Comparison of ENCODE assay signal across 8 cellular contexts in the genomic region with DNA sequence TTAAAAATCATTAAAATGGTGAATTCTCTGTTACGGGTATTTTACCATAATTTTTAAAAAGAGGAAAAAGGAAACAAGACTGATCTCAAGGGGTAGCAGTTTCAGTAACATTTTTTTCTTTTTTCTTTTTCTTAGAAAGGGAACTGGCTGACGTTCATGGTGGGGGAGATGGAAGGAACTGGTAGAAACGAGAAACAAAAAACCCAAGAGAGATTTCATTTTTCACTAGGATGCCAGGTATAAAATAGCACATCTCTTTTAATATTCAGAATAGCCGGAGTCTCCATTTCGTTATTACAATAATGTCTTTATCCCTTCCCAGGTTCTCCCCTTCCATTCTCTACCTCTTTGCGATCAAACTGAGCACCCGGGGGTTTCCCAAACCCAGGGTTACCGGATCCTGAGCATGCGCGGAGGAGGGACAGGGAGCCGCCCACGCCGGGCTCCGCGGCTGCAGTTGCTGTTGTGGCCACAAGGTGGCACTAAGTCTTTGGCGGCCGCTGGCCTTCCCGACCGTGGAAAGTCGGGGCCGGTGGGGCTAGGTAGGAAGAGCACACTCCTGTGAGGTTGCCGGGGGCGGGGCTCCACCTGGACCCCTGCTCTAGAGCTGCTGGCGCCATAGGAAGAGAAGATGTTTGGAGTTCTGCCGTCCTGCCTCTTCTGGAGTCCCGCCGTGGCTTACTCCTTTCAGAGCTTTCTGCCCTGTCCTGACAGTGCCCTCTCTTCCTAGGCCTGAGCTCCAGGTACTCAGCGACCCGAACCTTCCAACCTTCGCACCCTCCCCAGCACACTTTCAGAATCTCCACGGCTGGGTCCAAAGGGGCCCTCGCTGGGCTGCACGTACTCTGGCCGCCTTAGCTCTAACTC.
DNase-seq lines count a peak whose midpoint lies in the region; ATAC-seq and TF ChIP-seq lines count a peak whose summit lies in the region.

No MANE protein-coding gene starts in this region.

- H3K36me3 Mint-ChIP-seq in T-helper 17 cell (ENCODE audit: low read depth): peaks cover 5% of the 10 kb centered on the region

- no peaks in the 10 kb centered on the region for H3K36me3 ChIP-seq in rectal smooth muscle tissue (ENCODE audit: control insufficient read depth, insufficient read depth, low read length)
- H3K36me3 ChIP-seq in vagina: no peaks in the 10 kb centered on the region

- no peaks in the 10 kb centered on the region for H3K9me3 ChIP-seq in T-helper 17 cell (ENCODE audit: control insufficient read depth, low read length, poor library complexity, severe bottlenecking)
- H3K9me3 ChIP-seq in vagina: no peaks in the 10 kb centered on the region

- ATAC-seq in T-helper 17 cell: peak; percentile 97

- no peak overlapping the region for H3K27ac ChIP-seq in rectal smooth muscle tissue (ENCODE audit: low read depth, low read length)
- no peak overlapping the region for H3K27ac ChIP-seq in vagina

- no peaks in the 10 kb centered on the region for H3K4me1 ChIP-seq in rectal smooth muscle tissue (ENCODE audit: control insufficient read depth, insufficient read depth, low read length)
- no peaks in the 10 kb centered on the region for H3K4me1 ChIP-seq in vagina

- peak overlapping the region; percentile 46 for H3K4me3 ChIP-seq in rectal smooth muscle tissue (ENCODE audit: low read length)
- H3K4me3 ChIP-seq in vagina: peak overlapping the region; percentile 23 to 27

- H3K27me3 Mint-ChIP-seq in T-helper 17 cell: peaks cover 6% of the 10 kb centered on the region

- intact Hi-C loops in vagina (cut with DNase I): no loop called here

- TF ChIP-seq POLR2A in vagina (IDR thresholded peaks at IDR 0.05): no peak

- peaks cover 15% of the 10 kb centered on the region for H3K4me1 Mint-ChIP-seq in T-helper 17 cell

- H3K9ac ChIP-seq in rectal smooth muscle tissue (ENCODE audit: low read length): no peak overlapping the region

- peak; percentile 72 to 97 (median 78) for TF ChIP-seq CTCF in vagina (IDR thresholded peaks at IDR 0.05)

- H3K27me3 ChIP-seq in rectal smooth muscle tissue (ENCODE audit: control insufficient read depth, insufficient read depth, low read length) (no peaks in the 10 kb centered on the region), vagina (no peaks in the 10 kb centered on the region)

- peak overlapping the region; percentile 85 for H3K4me3 Mint-ChIP-seq in T-helper 17 cell

- peak; percentile 49 for DNase-seq in GDM1 (lab: John Stamatoyannopoulos, UW)
- DNase-seq in H4 (ENCODE audit: low spot score): peak; percentile 30
- DNase-seq in Kasumi-1 (lab: John Stamatoyannopoulos, UW): peak; percentile 42 to 46
- peak; percentile 76 to 87 (median 77) for DNase-seq in T-helper 17 cell
- peak in 53 of 56 donors; percentile 8 to 82 (median 57) for DNase-seq in amygdala (lab: John Stamatoyannopoulos, UW)
- DNase-seq in hepatic stellate cell (ENCODE audit: low spot score): peak; percentile 92
- DNase-seq in vagina (ENCODE audit: extremely low spot score in 2 of 2): no peak

- H3K27ac Mint-ChIP-seq in T-helper 17 cell: peak overlapping the region; percentile 89

Comparison
In these comparisons a context has a peak if more than half of its experiments do, and no peak if none do; other contexts are left out.
1. DNase-seq: peak in GDM1 (single experiment), H4 (single experiment), Kasumi-1 (2 of 2), T-helper 17 cell (3 of 3), amygdala (53 of 56) and hepatic stellate cell (single experiment); none in vagina (0 of 2).